18 cellular contexts compared by ENCODE assay signal in genomic region chr14:30440986-30441385, GRCh38.
"Had no signal": no experiment of that assay in that cellular context is flagged by ENCODE, and none has a peak within 500 bp of the region (broad histone marks: within the 10 kb centered on the region; RNA-seq: fewer than 3 reads in every experiment).

No MANE protein-coding gene starts in this region.

- H3K4me3 ChIP-seq: hepatocyte, lung, pancreas, spleen, testis, upper lobe of right lung had no signal

- DNase-seq: activated B cell treated with CpG ODN at 0.5 μM for 24 hours; activated CD4-positive, alpha-beta T cell treated with anti-CD3 and anti-CD28 coated beads for 48 hours; activated CD8-positive, alpha-beta memory T cell treated with anti-CD3 and anti-CD28 coated beads, Interleukin-2, amount 50 U/mL, for 4 hours; activated CD8-positive, alpha-beta T cell treated with anti-CD3 and anti-CD28 coated beads, Interleukin-2, amount 10 ng/mL, durations not matched to agents 7 days and 5 days; activated effector memory CD4-positive, alpha-beta T cell treated with anti-CD3 and anti-CD28 coated beads, Interleukin-2, amount 50 U/mL, for 16 hours; activated naive CD8-positive, alpha-beta T cell treated with anti-CD3 and anti-CD28 coated beads for 36 hours; activated T-cell treated with anti-CD3 and anti-CD28 coated beads, Interleukin-2, amount 50 U/mL, for 48 hours; anterior cingulate cortex; brain microvascular endothelial cell; islet precursor cell; naive B cell; pancreas; spleen; stimulated activated naive CD8-positive, alpha-beta T cell treated with anti-CD3 and anti-CD28 coated beads, Interleukin-15, amount 100 ng/mL, for 72 hours; testis; upper lobe of right lung had no signal
